ENCODE assay signal across 19 cellular contexts in the genomic region with DNA sequence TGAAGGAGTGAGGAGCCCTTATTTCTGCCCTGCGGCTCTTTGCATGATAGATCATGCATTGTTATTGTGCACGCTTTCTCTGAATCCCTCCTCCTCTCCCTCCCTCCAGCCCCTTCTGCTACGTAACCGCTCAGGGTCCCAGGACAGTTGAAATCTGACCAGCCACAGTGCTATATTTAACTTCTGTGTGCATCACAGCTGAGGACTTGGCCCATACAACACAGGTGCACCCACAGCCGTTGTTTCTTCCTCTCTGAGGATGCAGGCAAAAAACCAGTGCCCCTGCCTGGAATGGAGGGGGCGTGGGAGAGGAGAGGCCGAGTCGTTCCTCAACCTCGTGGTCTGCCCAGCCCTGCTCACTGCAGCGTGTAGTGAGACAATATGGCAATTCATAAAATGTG.
DNase-seq lines count a peak whose midpoint lies in the region; ATAC-seq and TF ChIP-seq lines count a peak whose summit lies in the region.
"Had no signal": no experiment of that assay in that cellular context is flagged by ENCODE, and none has a peak within 500 bp of the region (broad histone marks: within the 10 kb centered on the region; RNA-seq: fewer than 3 reads in every experiment).

No MANE protein-coding gene starts in this region.

- H3K4me2 ChIP-seq in DOHH2 (ENCODE audit: low read length): peak overlapping the region; percentile 77
- H3K4me2 ChIP-seq in OCI-LY7 (ENCODE audit: low read length): peak overlapping the region; percentile 76

- CTCF ChIA-PET in OCI-LY7 (lab: Charles Lee; ENCODE audit: unreplicated experiment): interaction anchor here (0.6 kb wide), 1 partner anchor 394 kb away, joined by 3 read pairs; no protein-coding TSS in a partner anchor

- H4K20me1 ChIP-seq in DOHH2 (ENCODE audit: control insufficient read depth, insufficient read depth, low read depth, low read length): no peaks in the 10 kb centered on the region
- no peaks in the 10 kb centered on the region for H4K20me1 ChIP-seq in OCI-LY7 (ENCODE audit: insufficient read depth, low read length)

- peak overlapping the region; percentile 20 to 93 (median 79) for H3K27ac Mint-ChIP-seq in naive B cell
- H3K27ac Mint-ChIP-seq in progenitor cell of endocrine pancreas: no peak overlapping the region
- H3K27ac Mint-ChIP-seq: activated naive CD4-positive, alpha-beta T cell treated with anti-CD3 and anti-CD28 coated beads, Interleukin-2, amount 50 U/mL, for 24 hours; CD4-positive, alpha-beta memory T cell had no signal

- H3K27me3 ChIP-seq in DOHH2 (ENCODE audit: control insufficient read depth, low read length): peaks cover 3% of the 10 kb centered on the region; the same call in 1 of the 2 replicates

- POLR2A ChIA-PET in OCI-LY7 (lab: Charles Lee): interaction anchor here (0.9 to 1.5 kb wide), 5 partner anchors 11 to 179 kb away, joined by 3 to 6 read pairs (median 3); no protein-coding TSS in a partner anchor

- H3K4me3 Mint-ChIP-seq in naive B cell (peak overlapping the region in 7 of 8 donors; percentile 64 to 89 (median 78)), progenitor cell of endocrine pancreas (ENCODE audit: low read depth) (no peak overlapping the region)
- H3K4me3 Mint-ChIP-seq: activated naive CD4-positive, alpha-beta T cell treated with anti-CD3 and anti-CD28 coated beads, Interleukin-2, amount 50 U/mL, for 24 hours; CD4-positive, alpha-beta memory T cell had no signal

- BruUV-seq in OCI-LY7 (replicated peaks; lab: Mats Ljungman, UMichigan): no TSS peak

- H3K79me2 ChIP-seq in DOHH2 (ENCODE audit: control insufficient read depth, low read length) (no peaks in the 10 kb centered on the region), OCI-LY7 (ENCODE audit: insufficient read depth, low read depth, low read length) (no peaks in the 10 kb centered on the region)

- H3K27ac ChIP-seq in DOHH2 (ENCODE audit: low read depth, low read length): peak overlapping the region; percentile 69
- H3K27ac ChIP-seq in OCI-LY7 (ENCODE audit: low read depth, low read length, poor library complexity, severe bottlenecking): peak overlapping the region; percentile 86
- H3K27ac ChIP-seq: coronary artery, HL-60 had no signal

- peak overlapping the region; percentile 17; the same call in 1 of the 2 replicates for H2AFZ ChIP-seq in OCI-LY7 (ENCODE audit: low read length)

- no peaks in the 10 kb centered on the region for H3K36me3 Mint-ChIP-seq in naive B cell
- H3K36me3 Mint-ChIP-seq in progenitor cell of endocrine pancreas (ENCODE audit: insufficient read depth): peaks cover 5% of the 10 kb centered on the region
- H3K36me3 Mint-ChIP-seq: activated naive CD4-positive, alpha-beta T cell treated with anti-CD3 and anti-CD28 coated beads, Interleukin-2, amount 50 U/mL, for 24 hours; CD4-positive, alpha-beta memory T cell had no signal

- intact Hi-C loops in OCI-LY7 (cut with micrococcal nuclease; ENCODE audit: unreplicated experiment): loop anchor here (1.0 to 5.0 kb wide), 7 partner anchors 19 to 758 kb away; no protein-coding TSS in a partner anchor

- H3K36me3 ChIP-seq in DOHH2 (ENCODE audit: control insufficient read depth, low read length) (no peaks in the 10 kb centered on the region), OCI-LY7 (ENCODE audit: insufficient read depth, low read length) (peaks cover 4% of the 10 kb centered on the region)

- peaks cover 12% of the 10 kb centered on the region for H3F3A ChIP-seq in DOHH2 (ENCODE audit: control insufficient read depth, insufficient read depth)

- H3K9me3 ChIP-seq in DOHH2 (ENCODE audit: control insufficient read depth, insufficient read depth, low read length): peaks cover 4% of the 10 kb centered on the region; the same call in 1 of the 2 replicates
- peaks cover 28% of the 10 kb centered on the region for H3K9me3 ChIP-seq in OCI-LY7 (ENCODE audit: low read length)

- H3K27me3 Mint-ChIP-seq in naive B cell (no peaks in the 10 kb centered on the region), progenitor cell of endocrine pancreas (peaks cover 19% of the 10 kb centered on the region)
- H3K27me3 Mint-ChIP-seq: activated naive CD4-positive, alpha-beta T cell treated with anti-CD3 and anti-CD28 coated beads, Interleukin-2, amount 50 U/mL, for 24 hours had no signal

- TF ChIP-seq CTCF in DOHH2 (IDR thresholded peaks at IDR 0.05; ENCODE audit: low read depth, low read length, poor library complexity, severe bottlenecking) (no peak), OCI-LY7 (conservative IDR thresholded peaks at IDR 0.05; ENCODE audit: low read length) (no peak), GM20000 (IDR thresholded peaks at IDR 0.05; ENCODE audit: extremely low read depth, missing control alignments) (no peak), progenitor cell of endocrine pancreas (IDR thresholded peaks at IDR 0.05; ENCODE audit: unreplicated experiment) (no peak)

- H3K4me3 ChIP-seq in DOHH2 (ENCODE audit: low read length): peak overlapping the region; percentile 60
- peak overlapping the region; percentile 34 for H3K4me3 ChIP-seq in OCI-LY7 (ENCODE audit: low read depth, low read length, poor library complexity, severe bottlenecking)
- H3K4me3 ChIP-seq: coronary artery had no signal

- H3K4me1 Mint-ChIP-seq in naive B cell (peaks cover 45 to 58% (median 54%) of the 10 kb centered on the region in 3 donors), progenitor cell of endocrine pancreas (ENCODE audit: low read depth) (no peaks in the 10 kb centered on the region)
- H3K4me1 Mint-ChIP-seq: activated naive CD4-positive, alpha-beta T cell treated with anti-CD3 and anti-CD28 coated beads, Interleukin-2, amount 50 U/mL, for 24 hours; CD4-positive, alpha-beta memory T cell had no signal

- DNase-seq in OCI-LY7 (ENCODE audit: low spot score) (peak; percentile 99), naive B cell (peak; percentile 67), NCI-H2227 (lab: John Stamatoyannopoulos, UW; ENCODE audit: unreplicated experiment) (no peak), GM20000 (ENCODE audit: low spot score) (no peak), progenitor cell of endocrine pancreas (ENCODE audit: low spot score, unreplicated experiment) (no peak)
- DNase-seq: ACHN; activated T-cell treated with anti-CD3 and anti-CD28 coated beads, Interleukin-2, amount 50 U/mL, for 1 hour; CD4-positive, alpha-beta memory T cell; H7; NCI-H2081; stimulated activated CD4-positive, alpha-beta T cell treated with anti-CD3 and anti-CD28 coated beads, Interleukin-4, amount 100 ng/mL, for 1 hour; substantia nigra had no signal

- H3K4me1 ChIP-seq in DOHH2 (ENCODE audit: control insufficient read depth, low read length) (peaks cover 62% of the 10 kb centered on the region), OCI-LY7 (ENCODE audit: insufficient read depth, low read length, poor library complexity, severe bottlenecking) (peaks cover 61% of the 10 kb centered on the region)

- ATAC-seq in HG02885 (IDR thresholded peaks at IDR 0.05; ENCODE audit: poor library complexity, unreplicated experiment) (peak; percentile 68), naive B cell (ENCODE audit: low read depth in 2 of 2) (peak; percentile 73 to 76), HG02571 (IDR thresholded peaks at IDR 0.05; ENCODE audit: unreplicated experiment) (no peak)
- ATAC-seq: left lobe of liver had no signal

- H3K9me2 ChIP-seq in DOHH2 (replicated peaks; ENCODE audit: control insufficient read depth, low read length): no peaks in the 10 kb centered on the region
- H3K9me2 ChIP-seq in OCI-LY7 (ENCODE audit: insufficient read depth, low read length): no peaks in the 10 kb centered on the region

- H3K9me3 Mint-ChIP-seq in naive B cell (peaks cover 0 to 6% (median 2%) of the 10 kb centered on the region in 7 donors), progenitor cell of endocrine pancreas (ENCODE audit: low read depth) (peaks cover 6% of the 10 kb centered on the region)
- H3K9me3 Mint-ChIP-seq: activated naive CD4-positive, alpha-beta T cell treated with anti-CD3 and anti-CD28 coated beads, Interleukin-2, amount 50 U/mL, for 24 hours had no signal

Comparison
In these comparisons a context has a peak if more than half of its experiments do, and no peak if none do; other contexts are left out.
1. DNase-seq: peak in OCI-LY7 (single experiment) and naive B cell (single experiment); none in NCI-H2227 (single experiment), GM20000 (single experiment) and progenitor cell of endocrine pancreas (single experiment).